Comparison of ENCODE assay signal across 9 cellular contexts in genomic region chr20:45229264-45230056, GRCh38. TPM values are rescaled to one million over a fixed set of nuclear protein-coding genes. Genes with fewer than 3 reads are reported as not detected.
DNase-seq lines count a peak whose midpoint lies in the region; ATAC-seq and TF ChIP-seq lines count a peak whose summit lies in the region.
"Had no signal": no experiment of that assay in that cellular context is flagged by ENCODE, and none has a peak within 500 bp of the region (broad histone marks: within the 10 kb centered on the region; RNA-seq: fewer than 3 reads in every experiment).

No MANE protein-coding gene starts in this region.

- H3K27ac Mint-ChIP-seq in activated CD8-positive, alpha-beta memory T cell treated with anti-CD3 and anti-CD28 coated beads, Interleukin-2, amount 10 ng/mL, durations not matched to agents 7 days and 5 days: no peak overlapping the region

- H3K36me3 Mint-ChIP-seq in activated CD8-positive, alpha-beta memory T cell treated with anti-CD3 and anti-CD28 coated beads, Interleukin-2, amount 10 ng/mL, durations not matched to agents 7 days and 5 days: no peaks in the 10 kb centered on the region

- no peak overlapping the region for H3K9ac ChIP-seq in liver (ENCODE audit: low read depth in 1 of 2, low read length in 2 of 2)

- no peak overlapping the region for H3K27ac ChIP-seq in liver (ENCODE audit: low read depth in 1 of 2, low read length in 2 of 2)

- H3K27me3 ChIP-seq in liver (ENCODE audit: control insufficient read depth in 4 of 4, insufficient read depth in 4 of 4, low read length in 3 of 4): peaks cover 0 to 6% (median 2%) of the 10 kb centered on the region in 4 donors

- H3K9me3 ChIP-seq in liver (ENCODE audit: control insufficient read depth in 4 of 4, low read length in 3 of 4): peaks cover 0 to 3% (median 0%) of the 10 kb centered on the region in 4 donors

- CTCF ChIA-PET in activated CD8-positive, alpha-beta memory T cell treated with anti-CD3 and anti-CD28 coated beads, Interleukin-2, amount 10 ng/mL, durations not matched to agents 7 days and 5 days (lab: Charles Lee): interaction anchor here (0.6 to 1.4 kb wide), 5 partner anchors 11 to 132 kb away, joined by 3 to 10 read pairs (median 4); no protein-coding TSS in a partner anchor

- DNase-seq in DMS153 (lab: John Stamatoyannopoulos, UW) (peak; percentile 6), DMS153 treated with DMSO at 0.1 percent for 48 hours (lab: John Stamatoyannopoulos, UW; ENCODE audit: unreplicated experiment) (no peak), LNCaP clone FGC (ENCODE audit: low read depth) (no peak), T-helper 9 cell (no peak), HuH-7.5 (ENCODE audit: low spot score) (no peak)
- peak; percentile 69 for DNase-seq in activated CD8-positive, alpha-beta memory T cell treated with anti-CD3 and anti-CD28 coated beads, Interleukin-2, amount 10 ng/mL, durations not matched to agents 7 days and 5 days

- TF ChIP-seq CTCF in LNCaP clone FGC (IDR thresholded peaks at IDR 0.05; ENCODE audit: control insufficient read depth, extremely low read depth, insufficient read depth) (peak; percentile 43), liver (IDR thresholded peaks at IDR 0.05; ENCODE audit: low read depth, low read length, missing input control) (peak; percentile 46)

- peak; percentile 53 for ATAC-seq in activated CD8-positive, alpha-beta memory T cell treated with anti-CD3 and anti-CD28 coated beads, Interleukin-2, amount 10 ng/mL, durations not matched to agents 7 days and 5 days
- ATAC-seq in GM18498 (IDR thresholded peaks at IDR 0.05; ENCODE audit: unreplicated experiment): no peak
- ATAC-seq: naive thymus-derived CD8-positive, alpha-beta T cell had no signal

- H3K4me3 Mint-ChIP-seq in activated CD8-positive, alpha-beta memory T cell treated with anti-CD3 and anti-CD28 coated beads, Interleukin-2, amount 10 ng/mL, durations not matched to agents 7 days and 5 days: no peak overlapping the region
- H3K4me3 Mint-ChIP-seq: naive thymus-derived CD8-positive, alpha-beta T cell had no signal

- peaks cover 48% of the 10 kb centered on the region for H3K27me3 Mint-ChIP-seq in activated CD8-positive, alpha-beta memory T cell treated with anti-CD3 and anti-CD28 coated beads, Interleukin-2, amount 10 ng/mL, durations not matched to agents 7 days and 5 days

- TF ChIP-seq RAD21 in liver (IDR thresholded peaks at IDR 0.05): peak; percentile 40 to 67

- peaks cover 2% of the 10 kb centered on the region for H3K4me1 Mint-ChIP-seq in activated CD8-positive, alpha-beta memory T cell treated with anti-CD3 and anti-CD28 coated beads, Interleukin-2, amount 10 ng/mL, durations not matched to agents 7 days and 5 days
- H3K4me1 Mint-ChIP-seq: naive thymus-derived CD8-positive, alpha-beta T cell had no signal

- no peaks in the 10 kb centered on the region for H3K9me3 Mint-ChIP-seq in activated CD8-positive, alpha-beta memory T cell treated with anti-CD3 and anti-CD28 coated beads, Interleukin-2, amount 10 ng/mL, durations not matched to agents 7 days and 5 days (ENCODE audit: low read depth)

- H3K36me3 ChIP-seq in liver (ENCODE audit: control insufficient read depth in 4 of 4, insufficient read depth in 3 of 4, low read depth in 1 of 4, low read length in 3 of 4): no peaks in the 10 kb centered on the region

- WGBS in liver: 56% methylated on average over 18 of the region's 18 CpGs

- H3K4me3 ChIP-seq in LNCaP clone FGC (ENCODE audit: low read depth, low read length) (no peak overlapping the region), liver (ENCODE audit: low read depth in 1 of 3, low read length in 3 of 3) (no peak overlapping the region)

- H3K4me1 ChIP-seq in liver (ENCODE audit: control insufficient read depth in 4 of 4, insufficient read depth in 4 of 4, low read length in 3 of 4): no peaks in the 10 kb centered on the region

TF ChIP-seq in liver, 16 proteins besides CTCF, POLR2A, EP300 and RAD21:
- no peak for TF ChIP-seq RXRA (IDR thresholded peaks at IDR 0.05)
- no peak for TF ChIP-seq HNF4G (IDR thresholded peaks at IDR 0.05)
- TF ChIP-seq FOXA1 (IDR thresholded peaks at IDR 0.05): no peak
- no peak for TF ChIP-seq NR2F2 (IDR thresholded peaks at IDR 0.05)
- TF ChIP-seq HNF4A (conservative IDR thresholded peaks at IDR 0.05): no peak
- no peak for TF ChIP-seq GABPA (IDR thresholded peaks at IDR 0.05 in 1 of 2, conservative IDR thresholded peaks at IDR 0.05 in 1 of 2)
- no peak for TF ChIP-seq JUND (IDR thresholded peaks at IDR 0.05)
- TF ChIP-seq, protein P1, sequence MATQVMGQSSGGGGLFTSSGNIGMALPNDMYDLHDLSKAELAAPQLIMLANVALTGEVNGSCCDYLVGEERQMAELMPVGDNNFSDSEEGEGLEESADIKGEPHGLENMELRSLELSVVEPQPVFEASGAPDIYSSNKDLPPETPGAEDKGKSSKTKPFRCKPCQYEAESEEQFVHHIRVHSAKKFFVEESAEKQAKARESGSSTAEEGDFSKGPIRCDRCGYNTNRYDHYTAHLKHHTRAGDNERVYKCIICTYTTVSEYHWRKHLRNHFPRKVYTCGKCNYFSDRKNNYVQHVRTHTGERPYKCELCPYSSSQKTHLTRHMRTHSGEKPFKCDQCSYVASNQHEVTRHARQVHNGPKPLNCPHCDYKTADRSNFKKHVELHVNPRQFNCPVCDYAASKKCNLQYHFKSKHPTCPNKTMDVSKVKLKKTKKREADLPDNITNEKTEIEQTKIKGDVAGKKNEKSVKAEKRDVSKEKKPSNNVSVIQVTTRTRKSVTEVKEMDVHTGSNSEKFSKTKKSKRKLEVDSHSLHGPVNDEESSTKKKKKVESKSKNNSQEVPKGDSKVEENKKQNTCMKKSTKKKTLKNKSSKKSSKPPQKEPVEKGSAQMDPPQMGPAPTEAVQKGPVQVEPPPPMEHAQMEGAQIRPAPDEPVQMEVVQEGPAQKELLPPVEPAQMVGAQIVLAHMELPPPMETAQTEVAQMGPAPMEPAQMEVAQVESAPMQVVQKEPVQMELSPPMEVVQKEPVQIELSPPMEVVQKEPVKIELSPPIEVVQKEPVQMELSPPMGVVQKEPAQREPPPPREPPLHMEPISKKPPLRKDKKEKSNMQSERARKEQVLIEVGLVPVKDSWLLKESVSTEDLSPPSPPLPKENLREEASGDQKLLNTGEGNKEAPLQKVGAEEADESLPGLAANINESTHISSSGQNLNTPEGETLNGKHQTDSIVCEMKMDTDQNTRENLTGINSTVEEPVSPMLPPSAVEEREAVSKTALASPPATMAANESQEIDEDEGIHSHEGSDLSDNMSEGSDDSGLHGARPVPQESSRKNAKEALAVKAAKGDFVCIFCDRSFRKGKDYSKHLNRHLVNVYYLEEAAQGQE (IDR thresholded peaks at IDR 0.05): no peak
- no peak for TF ChIP-seq YY1 (IDR thresholded peaks at IDR 0.05)
- TF ChIP-seq, protein P2, sequence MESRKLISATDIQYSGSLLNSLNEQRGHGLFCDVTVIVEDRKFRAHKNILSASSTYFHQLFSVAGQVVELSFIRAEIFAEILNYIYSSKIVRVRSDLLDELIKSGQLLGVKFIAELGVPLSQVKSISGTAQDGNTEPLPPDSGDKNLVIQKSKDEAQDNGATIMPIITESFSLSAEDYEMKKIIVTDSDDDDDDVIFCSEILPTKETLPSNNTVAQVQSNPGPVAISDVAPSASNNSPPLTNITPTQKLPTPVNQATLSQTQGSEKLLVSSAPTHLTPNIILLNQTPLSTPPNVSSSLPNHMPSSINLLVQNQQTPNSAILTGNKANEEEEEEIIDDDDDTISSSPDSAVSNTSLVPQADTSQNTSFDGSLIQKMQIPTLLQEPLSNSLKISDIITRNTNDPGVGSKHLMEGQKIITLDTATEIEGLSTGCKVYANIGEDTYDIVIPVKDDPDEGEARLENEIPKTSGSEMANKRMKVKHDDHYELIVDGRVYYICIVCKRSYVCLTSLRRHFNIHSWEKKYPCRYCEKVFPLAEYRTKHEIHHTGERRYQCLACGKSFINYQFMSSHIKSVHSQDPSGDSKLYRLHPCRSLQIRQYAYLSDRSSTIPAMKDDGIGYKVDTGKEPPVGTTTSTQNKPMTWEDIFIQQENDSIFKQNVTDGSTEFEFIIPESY (IDR thresholded peaks at IDR 0.05): no peak
- no peak for TF ChIP-seq TAF1 (conservative IDR thresholded peaks at IDR 0.05)
- TF ChIP-seq, protein P3, sequence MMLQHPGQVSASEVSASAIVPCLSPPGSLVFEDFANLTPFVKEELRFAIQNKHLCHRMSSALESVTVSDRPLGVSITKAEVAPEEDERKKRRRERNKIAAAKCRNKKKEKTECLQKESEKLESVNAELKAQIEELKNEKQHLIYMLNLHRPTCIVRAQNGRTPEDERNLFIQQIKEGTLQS (IDR thresholded peaks at IDR 0.05): no peak
- no peak for TF ChIP-seq EGR1 (IDR thresholded peaks at IDR 0.05; ENCODE audit: low read depth in 2 of 2)
- no peak for TF ChIP-seq SP1 (IDR thresholded peaks at IDR 0.05)
- TF ChIP-seq, protein P4, sequence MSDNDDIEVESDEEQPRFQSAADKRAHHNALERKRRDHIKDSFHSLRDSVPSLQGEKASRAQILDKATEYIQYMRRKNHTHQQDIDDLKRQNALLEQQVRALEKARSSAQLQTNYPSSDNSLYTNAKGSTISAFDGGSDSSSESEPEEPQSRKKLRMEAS (IDR thresholded peaks at IDR 0.05): no peak
TF ChIP-seq in liver: peak in this region for 0.

RNA-seq across cellular contexts. Expression of gene SEMG2, which starts 8.3 kb away (rescaled TPM):
- total RNA-seq in activated CD8-positive, alpha-beta memory T cell treated with anti-CD3 and anti-CD28 coated beads, Interleukin-2, amount 10 ng/mL, durations not matched to agents 7 days and 5 days: not detected
- total RNA-seq in liver: not detected
- polyA plus RNA-seq in liver: not detected
- total RNA-seq: naive thymus-derived CD8-positive, alpha-beta T cell had no signal
- polyA plus RNA-seq: naive thymus-derived CD8-positive, alpha-beta T cell had no signal

RNA-seq across cellular contexts. Expression of gene SEMG1, which starts 22.6 kb away (rescaled TPM):
- not detected for total RNA-seq in activated CD8-positive, alpha-beta memory T cell treated with anti-CD3 and anti-CD28 coated beads, Interleukin-2, amount 10 ng/mL, durations not matched to agents 7 days and 5 days
- not detected for total RNA-seq in liver
- not detected for polyA plus RNA-seq in liver
- total RNA-seq: naive thymus-derived CD8-positive, alpha-beta T cell had no signal
- polyA plus RNA-seq: naive thymus-derived CD8-positive, alpha-beta T cell had no signal

RNA-seq across cellular contexts. Expression of gene SLPI, which starts 24.9 kb away (rescaled TPM):
- total RNA-seq in activated CD8-positive, alpha-beta memory T cell treated with anti-CD3 and anti-CD28 coated beads, Interleukin-2, amount 10 ng/mL, durations not matched to agents 7 days and 5 days: not detected
- total RNA-seq in liver: 10 to 100 TPM in 1 of 2 donors, 1 to 10 TPM in 1; 1.9 to 60.1 TPM
- 100 to 1,000 TPM; 128 to 308 TPM for polyA plus RNA-seq in liver
- total RNA-seq: naive thymus-derived CD8-positive, alpha-beta T cell had no signal
- polyA plus RNA-seq: naive thymus-derived CD8-positive, alpha-beta T cell had no signal

RNA-seq across cellular contexts. Expression of gene PI3, which starts 54.8 kb away (rescaled TPM):
- total RNA-seq in activated CD8-positive, alpha-beta memory T cell treated with anti-CD3 and anti-CD28 coated beads, Interleukin-2, amount 10 ng/mL, durations not matched to agents 7 days and 5 days: not detected
- not detected for total RNA-seq in liver
- polyA plus RNA-seq in liver: not detected
- total RNA-seq: naive thymus-derived CD8-positive, alpha-beta T cell had no signal
- polyA plus RNA-seq: naive thymus-derived CD8-positive, alpha-beta T cell had no signal

Comparison
In these comparisons a context has a peak if more than half of its experiments do, and no peak if none do; other contexts are left out.
1. DNase-seq: peak in DMS153 (single experiment) and activated CD8-positive, alpha-beta memory T cell treated with anti-CD3 and anti-CD28 coated beads, Interleukin-2, amount 10 ng/mL, durations not matched to agents 7 days and 5 days (single experiment); none in DMS153 treated with DMSO at 0.1 percent for 48 hours (single experiment), LNCaP clone FGC (single experiment), T-helper 9 cell (single experiment) and HuH-7.5 (single experiment).